ENCODE assay signal across 23 cellular contexts in genomic region chr10:27658788-27659187, GRCh38.
A peak's percentile ranks its signal among the peaks of the same experiment; 100 is the strongest.
DNase-seq lines count a peak whose midpoint lies in the region; FAIRE-seq and TF ChIP-seq lines count a peak whose summit lies in the region.
"Had no signal": no experiment of that assay in that cellular context is flagged by ENCODE, and none has a peak within 500 bp of the region (broad histone marks: within the 10 kb centered on the region; RNA-seq: fewer than 3 reads in every experiment).

No MANE protein-coding gene starts in this region.

- no TSS peak for BruUV-seq in Caco-2 (replicated peaks; lab: Mats Ljungman, UMichigan)

- H3K36me3 ChIP-seq in Caco-2 (ENCODE audit: control insufficient read depth, insufficient read depth, low read length), result no peaks in the 10 kb centered on the region
- H3K36me3 ChIP-seq: ascending aorta, spleen, transverse colon had no signal

- no peaks in the 10 kb centered on the region for H3K9me3 ChIP-seq in Caco-2
- H3K9me3 ChIP-seq: ascending aorta, spleen, transverse colon had no signal

- CTCF ChIA-PET in Caco-2 (lab: Charles Lee), result no interaction called here

- POLR2A ChIA-PET in Caco-2 (lab: Charles Lee), result no interaction called here

- H3K27ac Mint-ChIP-seq in nephron progenitor cell (peak overlapping the region; percentile 96), Caco-2 (ENCODE audit: unreplicated experiment) (no peak overlapping the region)
- H3K27ac Mint-ChIP-seq: activated naive CD4-positive, alpha-beta T cell treated with anti-CD3 and anti-CD28 coated beads for 36 hours; activated T-cell treated with anti-CD3 and anti-CD28 coated beads, Interleukin-2, amount 50 U/mL, for 24 hours; stimulated activated naive CD8-positive, alpha-beta T cell treated with anti-CD3 and anti-CD28 coated beads, Interleukin-15, Interleukin-2, amounts not matched to agents 100 ng/mL and 50 ng/mL, for 24 hours had no signal

- intact Hi-C loops in Caco-2 (cut with micrococcal nuclease; ENCODE audit: unreplicated experiment), result loop anchor here (5.0 kb wide), 1 partner anchor 286 kb away; no protein-coding TSS in a partner anchor

- TF ChIP-seq CTCF in nephron progenitor cell (IDR thresholded peaks at IDR 0.05), result no peak
- TF ChIP-seq CTCF in Caco-2 (IDR thresholded peaks at IDR 0.05; ENCODE audit: insufficient read depth in 1 of 2, low read depth in 1 of 2, low read length in 1 of 2, severe bottlenecking in 1 of 2, unreplicated experiment in 1 of 2), result no peak

- H3K4me3 Mint-ChIP-seq in nephron progenitor cell (no peak overlapping the region), Caco-2 (ENCODE audit: unreplicated experiment) (no peak overlapping the region)
- H3K4me3 Mint-ChIP-seq: activated naive CD4-positive, alpha-beta T cell treated with anti-CD3 and anti-CD28 coated beads for 36 hours; activated T-cell treated with anti-CD3 and anti-CD28 coated beads, Interleukin-2, amount 50 U/mL, for 24 hours; stimulated activated naive CD8-positive, alpha-beta T cell treated with anti-CD3 and anti-CD28 coated beads, Interleukin-15, Interleukin-2, amounts not matched to agents 100 ng/mL and 50 ng/mL, for 24 hours had no signal

- H3K4me1 ChIP-seq in Caco-2, result no peaks in the 10 kb centered on the region
- H3K4me1 ChIP-seq: ascending aorta, transverse colon had no signal

- no peak for FAIRE-seq in GM19239 (lab: Jason Lieb, UNC)
- FAIRE-seq: islet of Langerhans had no signal

- peak; percentile 89 for DNase-seq in ELR (ENCODE audit: low read depth)
- peak; percentile 52 for DNase-seq in M059J (ENCODE audit: low read depth)
- peak; percentile 33 for DNase-seq in dedifferentiated amniotic fluid mesenchymal stem cell (ENCODE audit: extremely low spot score)
- DNase-seq in nephron progenitor cell, result no peak
- DNase-seq in Caco-2, result no peak
- DNase-seq in amygdala (lab: John Stamatoyannopoulos, UW), result no peak
- DNase-seq in GM19239 (ENCODE audit: insufficient read length, low spot score), result no peak
- DNase-seq in NCI-H128 (lab: John Stamatoyannopoulos, UW; ENCODE audit: unreplicated experiment), result no peak
- DNase-seq: activated CD4-positive, alpha-beta T cell treated with anti-CD3 and anti-CD28 coated beads for 1 hour; activated naive CD4-positive, alpha-beta T cell treated with anti-CD3 and anti-CD28 coated beads for 36 hours; activated T-cell treated with anti-CD3 and anti-CD28 coated beads, Interleukin-2, amount 50 U/mL, for 24 hours; effector CD8-positive, alpha-beta T cell; hippocampal formation; NCI-H1092 treated with DMSO at 0.1 percent for 48 hours; NCI-H524; retina; spleen; stimulated activated CD4-positive, alpha-beta T cell treated with anti-CD3 and anti-CD28 coated beads, Interleukin-4, amount 100 ng/mL, for 24 hours; transverse colon had no signal

- H3K27me3 ChIP-seq in Caco-2 (replicated peaks; ENCODE audit: control insufficient read depth, insufficient read depth, low read length), result no peaks in the 10 kb centered on the region; the same call in 1 of the 2 replicates
- H3K27me3 ChIP-seq: ascending aorta, transverse colon had no signal

- H3K9me3 Mint-ChIP-seq in nephron progenitor cell, result peaks cover 14% of the 10 kb centered on the region
- no peaks in the 10 kb centered on the region for H3K9me3 Mint-ChIP-seq in Caco-2 (ENCODE audit: unreplicated experiment)
- H3K9me3 Mint-ChIP-seq: activated naive CD4-positive, alpha-beta T cell treated with anti-CD3 and anti-CD28 coated beads for 36 hours; activated T-cell treated with anti-CD3 and anti-CD28 coated beads, Interleukin-2, amount 50 U/mL, for 24 hours; stimulated activated naive CD8-positive, alpha-beta T cell treated with anti-CD3 and anti-CD28 coated beads, Interleukin-15, Interleukin-2, amounts not matched to agents 100 ng/mL and 50 ng/mL, for 24 hours had no signal

- H3K4me1 Mint-ChIP-seq in nephron progenitor cell (peaks cover 52% of the 10 kb centered on the region), Caco-2 (ENCODE audit: low read depth, unreplicated experiment) (no peaks in the 10 kb centered on the region)

- H3K36me3 Mint-ChIP-seq in nephron progenitor cell (ENCODE audit: low read depth) (no peaks in the 10 kb centered on the region), Caco-2 (ENCODE audit: insufficient read depth, unreplicated experiment) (no peaks in the 10 kb centered on the region)

- H3K4me3 ChIP-seq in Caco-2 (ENCODE audit: low read depth, low read length), result no peak overlapping the region
- H3K4me3 ChIP-seq: ascending aorta, lung, spleen, transverse colon had no signal

- H3K27me3 Mint-ChIP-seq in nephron progenitor cell (ENCODE audit: low read depth, poor library complexity) (peaks cover 15% of the 10 kb centered on the region), Caco-2 (ENCODE audit: insufficient read depth, unreplicated experiment) (peaks cover 26% of the 10 kb centered on the region)

Comparison
In these comparisons a context has a peak if more than half of its experiments do, and no peak if none do; other contexts are left out.
1. DNase-seq: peak in ELR (single experiment), M059J (single experiment) and dedifferentiated amniotic fluid mesenchymal stem cell (single experiment); none in nephron progenitor cell (single experiment), Caco-2 (0 of 2), amygdala (0 of 56), GM19239 (single experiment) and NCI-H128 (single experiment).